ENCODE assay signal across 14 cellular contexts in the genomic region with DNA sequence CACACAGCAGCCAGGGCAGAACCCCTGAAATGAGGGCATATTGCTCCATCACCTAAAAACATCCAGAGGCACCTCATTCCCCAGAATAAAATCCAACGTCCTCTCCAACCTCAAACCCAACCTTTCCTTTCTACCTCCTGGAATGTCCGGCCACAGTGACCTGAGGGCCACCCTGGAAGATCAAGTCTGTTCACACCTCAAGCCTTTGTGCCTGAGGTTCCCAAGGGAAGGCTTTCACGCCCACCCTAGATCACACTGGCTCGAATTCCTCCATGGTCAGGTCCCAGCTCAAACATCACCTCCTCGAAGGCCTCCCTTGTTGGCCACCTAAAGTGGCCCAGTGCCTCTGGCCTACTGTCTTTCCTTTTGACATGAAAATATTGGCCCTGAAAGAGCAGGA.
"Had no signal": no experiment of that assay in that cellular context is flagged by ENCODE, and none has a peak within 500 bp of the region (broad histone marks: within the 10 kb centered on the region; RNA-seq: fewer than 3 reads in every experiment).

No MANE protein-coding gene starts in this region.

- H2AFZ ChIP-seq: hepatocyte had no signal

- H3K9me3 Mint-ChIP-seq: activated naive CD4-positive, alpha-beta T cell treated with anti-CD3 and anti-CD28 coated beads for 36 hours; activated T-helper 17 cell treated with anti-CD3 and anti-CD28 coated beads, Interleukin-2, amount 50 U/mL, for 72 hours; dendritic cell treated with granulocyte-macrophage colony-stimulating factor and Interleukin-4, amounts not matched to agents 40 ng/mL and 50 ng/mL, for 4 days; effector memory CD8-positive, alpha-beta T cell; nephron progenitor cell; stimulated activated naive CD8-positive, alpha-beta T cell treated with anti-CD3 and anti-CD28 coated beads, Interleukin-15, Interleukin-2, amounts not matched to agents 100 ng/mL and 50 ng/mL, for 24 hours had no signal

- H3K9me3 ChIP-seq: adrenal gland had no signal

- H3K4me3 ChIP-seq: adrenal gland, hepatocyte had no signal

- ATAC-seq: activated T-helper 17 cell treated with anti-CD3 and anti-CD28 coated beads, Interleukin-2, amount 50 U/mL, for 72 hours; effector memory CD8-positive, alpha-beta T cell; left ventricle myocardium superior had no signal

- H3K27ac Mint-ChIP-seq: activated naive CD4-positive, alpha-beta T cell treated with anti-CD3 and anti-CD28 coated beads for 36 hours; dendritic cell treated with granulocyte-macrophage colony-stimulating factor and Interleukin-4, amounts not matched to agents 40 ng/mL and 50 ng/mL, for 4 days; nephron progenitor cell; stimulated activated naive CD8-positive, alpha-beta T cell treated with anti-CD3 and anti-CD28 coated beads, Interleukin-15, Interleukin-2, amounts not matched to agents 100 ng/mL and 50 ng/mL, for 24 hours had no signal

- H3K27me3 ChIP-seq: adrenal gland, hepatocyte had no signal

- H3K4me3 Mint-ChIP-seq: activated naive CD4-positive, alpha-beta T cell treated with anti-CD3 and anti-CD28 coated beads for 36 hours; activated T-helper 17 cell treated with anti-CD3 and anti-CD28 coated beads, Interleukin-2, amount 50 U/mL, for 72 hours; dendritic cell treated with granulocyte-macrophage colony-stimulating factor and Interleukin-4, amounts not matched to agents 40 ng/mL and 50 ng/mL, for 4 days; effector memory CD8-positive, alpha-beta T cell; nephron progenitor cell; stimulated activated naive CD8-positive, alpha-beta T cell treated with anti-CD3 and anti-CD28 coated beads, Interleukin-15, Interleukin-2, amounts not matched to agents 100 ng/mL and 50 ng/mL, for 24 hours had no signal

- FAIRE-seq: kidney had no signal

- H3K27ac ChIP-seq: adrenal gland, hepatocyte had no signal

- DNase-seq: activated CD4-positive, CD25-positive, alpha-beta regulatory T cell treated with anti-CD3 and anti-CD28 coated beads, Interleukin-2, amount 50 U/mL, for 72 hours; activated naive CD4-positive, alpha-beta T cell treated with anti-CD3 and anti-CD28 coated beads for 36 hours; central memory CD4-positive, alpha-beta T cell; effector memory CD8-positive, alpha-beta T cell; kidney; left ventricle myocardium superior; mesendoderm; nephron progenitor cell; stimulated activated CD4-positive, alpha-beta T cell treated with anti-CD3 and anti-CD28 coated beads, Interleukin-12 subunit alpha, Interleukin-12 subunit beta, amount 100 ng/mL, for 4 hours had no signal

- H3K27me3 Mint-ChIP-seq: activated T-helper 17 cell treated with anti-CD3 and anti-CD28 coated beads, Interleukin-2, amount 50 U/mL, for 72 hours; dendritic cell treated with granulocyte-macrophage colony-stimulating factor and Interleukin-4, amounts not matched to agents 40 ng/mL and 50 ng/mL, for 4 days; effector memory CD8-positive, alpha-beta T cell; stimulated activated naive CD8-positive, alpha-beta T cell treated with anti-CD3 and anti-CD28 coated beads, Interleukin-15, Interleukin-2, amounts not matched to agents 100 ng/mL and 50 ng/mL, for 24 hours had no signal

- H3K4me2 ChIP-seq: hepatocyte had no signal
